In genomic region chr7:152624218-152624617, GRCh38 we compare ENCODE assay signal across 22 cellular contexts.
"Had no signal": no experiment of that assay in that cellular context is flagged by ENCODE, and none has a peak within 500 bp of the region (broad histone marks: within the 10 kb centered on the region; RNA-seq: fewer than 3 reads in every experiment).

No MANE protein-coding gene starts in this region.

- H3K4me1 ChIP-seq: breast epithelium, gastroesophageal sphincter, heart left ventricle, left ventricle myocardium inferior, sigmoid colon, stomach, vagina had no signal

- H3K9me3 ChIP-seq: breast epithelium, gastroesophageal sphincter, heart left ventricle, left ventricle myocardium inferior, sigmoid colon, stomach, vagina had no signal

- H3K27ac ChIP-seq: breast epithelium, gastroesophageal sphincter, heart left ventricle, left ventricle myocardium inferior, sigmoid colon, stomach, vagina had no signal

- H3K27me3 ChIP-seq: breast epithelium, heart left ventricle, sigmoid colon, stomach, vagina had no signal

- H3K36me3 ChIP-seq: breast epithelium, gastroesophageal sphincter, heart left ventricle, left ventricle myocardium inferior, sigmoid colon, stomach, vagina had no signal

- FAIRE-seq: astrocyte, kidney had no signal

- H3K4me3 ChIP-seq: breast epithelium, gastroesophageal sphincter, heart left ventricle, left ventricle myocardium inferior, sigmoid colon, stomach, vagina had no signal

- ATAC-seq: activated CD8-positive, alpha-beta T cell treated with anti-CD3 and anti-CD28 coated beads, Interleukin-2, amount 10 ng/mL, durations not matched to agents 7 days and 5 days; gastroesophageal sphincter; heart left ventricle; stimulated activated effector memory CD8-positive, alpha-beta T cell treated with anti-CD3 and anti-CD28 coated beads, Interleukin-12 subunit alpha, Interleukin-12 subunit beta, amount 100 ng/mL, for 72 hours had no signal

- DNase-seq: activated CD4-positive, alpha-beta T cell treated with anti-CD3 and anti-CD28 coated beads for 48 hours; activated CD4-positive, CD25-positive, alpha-beta regulatory T cell; activated CD8-positive, alpha-beta T cell treated with anti-CD3 and anti-CD28 coated beads, Interleukin-2, amount 10 ng/mL, durations not matched to agents 7 days and 5 days; activated naive CD4-positive, alpha-beta T cell treated with anti-CD3 and anti-CD28 coated beads, Interleukin-2, amount 10 ng/mL, durations not matched to agents 7 days and 5 days; activated T-cell treated with anti-CD3 and anti-CD28 coated beads, Interleukin-2, amount 50 U/mL, for 24 hours; effector CD4-positive, alpha-beta T cell; heart left ventricle; kidney; left ventricle myocardium inferior; mammary epithelial cell; midbrain; nucleus accumbens; posterior cingulate gyrus; sigmoid colon; stimulated activated CD4-positive, alpha-beta T cell treated with anti-CD3 and anti-CD28 coated beads, Interleukin-4, amount 100 ng/mL, for 24 hours; stomach; trophoblast cell had no signal
